ENCODE assay signal across 24 cellular contexts in the genomic region with DNA sequence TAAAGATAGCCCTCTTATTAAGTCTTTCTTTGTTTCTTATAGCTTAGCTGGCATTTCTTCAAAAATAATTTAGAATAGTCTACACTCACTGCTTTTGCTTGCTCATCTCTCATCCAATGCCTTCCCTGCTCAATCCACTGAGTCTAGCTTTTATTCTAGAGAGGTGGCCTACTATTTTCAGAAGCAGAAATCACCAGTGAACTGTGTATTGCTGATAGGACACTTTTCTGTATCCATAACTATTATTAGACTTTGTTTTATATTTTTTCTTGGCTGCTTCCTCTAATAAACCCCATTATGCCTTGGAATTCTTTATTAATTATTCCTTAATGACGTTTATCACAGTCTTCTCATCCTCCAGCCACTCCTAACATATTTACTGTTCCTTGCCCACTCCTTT.
DNase-seq lines count a peak whose midpoint lies in the region; ATAC-seq, FAIRE-seq and TF ChIP-seq lines count a peak whose summit lies in the region.
"Had no signal": no experiment of that assay in that cellular context is flagged by ENCODE, and none has a peak within 500 bp of the region (broad histone marks: within the 10 kb centered on the region; RNA-seq: fewer than 3 reads in every experiment).

No MANE protein-coding gene starts in this region.

- no peak overlapping the region for H4K91ac ChIP-seq in IMR-90 (ENCODE audit: insufficient read depth, low read depth, low read length)

- dilution Hi-C loops in IMR-90 (cut with HindIII; ENCODE audit: low sequenced_read_pairs, unreplicated experiment) = no loop called here

- no peaks in the 10 kb centered on the region for H3K4me1 Mint-ChIP-seq in GM23338
- no peaks in the 10 kb centered on the region for H3K4me1 Mint-ChIP-seq in activated T-cell treated with anti-CD3 and anti-CD28 coated beads, Interleukin-2, amount 50 U/mL, for 4 hours (ENCODE audit: low read depth)
- H3K4me1 Mint-ChIP-seq: B cell had no signal

- H2AFZ ChIP-seq in GM23338 (no peak overlapping the region), IMR-90 (replicated peaks; ENCODE audit: low read length, poor library complexity) (no peak overlapping the region), K562 (ENCODE audit: low read depth, low read length) (no peak overlapping the region)

- H3K27me3 Mint-ChIP-seq in GM23338 (ENCODE audit: insufficient read depth, low read depth, poor library complexity) = peaks cover 3% of the 10 kb centered on the region
- H3K27me3 Mint-ChIP-seq in activated T-cell treated with anti-CD3 and anti-CD28 coated beads, Interleukin-2, amount 50 U/mL, for 4 hours (ENCODE audit: low read depth) = no peaks in the 10 kb centered on the region
- H3K27me3 Mint-ChIP-seq: B cell; CD4-positive, alpha-beta T cell had no signal

- no peak for TF ChIP-seq EP300 in A549 (IDR thresholded peaks at IDR 0.05)
- TF ChIP-seq EP300 in K562 (IDR thresholded peaks at IDR 0.05; ENCODE audit: low read length) = no peak

- H3K9me2 ChIP-seq in GM23338 (ENCODE audit: insufficient read depth) = no peaks in the 10 kb centered on the region

- BruUV-seq in IMR-90 (replicated peaks; lab: Mats Ljungman, UMichigan) (no TSS peak), K562 (replicated peaks; lab: Mats Ljungman, UMichigan) (no TSS peak)

- no peak overlapping the region for H4K5ac ChIP-seq in IMR-90 (ENCODE audit: low read depth, low read length)

- H3K9me3 ChIP-seq in A549 (no peaks in the 10 kb centered on the region), IMR-90 (ENCODE audit: control insufficient read depth, insufficient read depth, low read length) (no peaks in the 10 kb centered on the region), K562 (replicated peaks; ENCODE audit: control insufficient read depth, insufficient read depth, low read depth, low read length) (no peaks in the 10 kb centered on the region), right cardiac atrium (ENCODE audit: control insufficient read depth, low read length) (no peaks in the 10 kb centered on the region)
- H3K9me3 ChIP-seq: BLaER1 treated with 17β-estradiol and CSF1 and Interleukin-3, amounts not matched to agents 10 nM and 100 nM; Caco-2 had no signal

- H3K27ac ChIP-seq in A549 (no peak overlapping the region), GM23338 (ENCODE audit: low read depth) (0 out of 2 replicates have a peak overlapping the region, but pooled peaks have one; percentile 42), IMR-90 (ENCODE audit: insufficient read depth, low read length) (no peak overlapping the region), K562 (ENCODE audit: extremely low read depth, low read depth, low read length) (no peak overlapping the region), right cardiac atrium (ENCODE audit: low read length) (no peak overlapping the region)
- H3K27ac ChIP-seq: BLaER1 treated with 17β-estradiol and CSF1 and Interleukin-3, amounts not matched to agents 10 nM and 100 nM; C4-2B had no signal

- H2AK9ac ChIP-seq in IMR-90 (replicated peaks; ENCODE audit: low read depth, low read length, poor library complexity) = no peak overlapping the region

- H3K4me3 ChIP-seq in A549 (no peak overlapping the region), GM23338 (no peak overlapping the region), IMR-90 (ENCODE audit: insufficient read depth, low read depth, low read length) (no peak overlapping the region), K562 (no peak overlapping the region), right cardiac atrium (ENCODE audit: low read length) (no peak overlapping the region)
- H3K4me3 ChIP-seq: BLaER1 treated with 17β-estradiol and CSF1 and Interleukin-3, amounts not matched to agents 10 nM and 100 nM had no signal

- in situ Hi-C loops in IMR-90 (cut with MboI; ENCODE audit: low sequenced_read_pairs) = loop anchor here (10.0 kb wide), 1 partner anchor 207 kb away; the partner anchor contains the start of gene SEMA3A
- in situ Hi-C loops in K562 (cut with MboI) = no loop called here

- H3K4ac ChIP-seq in IMR-90 (ENCODE audit: low read depth, low read length) = no peak overlapping the region

- H2AK5ac ChIP-seq in IMR-90 (ENCODE audit: low read depth, low read length) = no peak overlapping the region

- no peak overlapping the region for H2BK20ac ChIP-seq in IMR-90 (ENCODE audit: low read depth, low read length)

- H3K9me1 ChIP-seq in IMR-90 (ENCODE audit: insufficient read depth, low read length) = no peaks in the 10 kb centered on the region; the same call in 1 of the 2 replicates
- H3K9me1 ChIP-seq in K562 (ENCODE audit: control insufficient read depth, insufficient read depth, low read length) = no peaks in the 10 kb centered on the region

- H3K9ac ChIP-seq in IMR-90 (ENCODE audit: low read depth, low read length) = no peak overlapping the region
- no peak overlapping the region for H3K9ac ChIP-seq in K562 (ENCODE audit: insufficient read depth in 1 of 2, low read depth in 2 of 2, low read length in 2 of 2)
- H3K9ac ChIP-seq: BLaER1 treated with 17β-estradiol and CSF1 and Interleukin-3, amounts not matched to agents 10 nM and 100 nM had no signal

- H3K4me3 Mint-ChIP-seq in GM23338 = no peak overlapping the region
- H3K4me3 Mint-ChIP-seq in activated T-cell treated with anti-CD3 and anti-CD28 coated beads, Interleukin-2, amount 50 U/mL, for 4 hours = no peak overlapping the region
- H3K4me3 Mint-ChIP-seq: B cell; CD4-positive, alpha-beta T cell; CD8-positive, alpha-beta T cell had no signal

- TF ChIP-seq CTCF in A549 (IDR thresholded peaks at IDR 0.05) (no peak), GM23338 (conservative IDR thresholded peaks at IDR 0.05; ENCODE audit: low read depth in 2 of 2) (no peak), IMR-90 (conservative IDR thresholded peaks at IDR 0.05; ENCODE audit: low read depth, low read length) (no peak), K562 (IDR thresholded peaks at IDR 0.05 in 2 of 3, conservative IDR thresholded peaks at IDR 0.05 in 1 of 3; ENCODE audit: insufficient read depth in 2 of 3, low read depth in 1 of 3, low read length in 3 of 3) (no peak)

- H2BK15ac ChIP-seq in IMR-90 (ENCODE audit: low read depth, low read length) = no peak overlapping the region

- intact Hi-C loops in IMR-90 (cut with micrococcal nuclease) (no loop called here), K562 (cut with micrococcal nuclease) (no loop called here), right cardiac atrium (cut with DNase I) (loop anchor here in 1 of 4 donors (10.0 kb wide), 1 partner anchor 197 kb away; no protein-coding TSS in a partner anchor)

- H3K36me3 ChIP-seq in GM23338 (ENCODE audit: insufficient read depth) (no peaks in the 10 kb centered on the region), IMR-90 (ENCODE audit: control insufficient read depth, insufficient read depth, low read length) (peaks cover 3% of the 10 kb centered on the region; the same call in 1 of the 2 replicates), K562 (ENCODE audit: control insufficient read depth, insufficient read depth, low read length) (no peaks in the 10 kb centered on the region)
- H3K36me3 ChIP-seq: BLaER1 treated with 17β-estradiol and CSF1 and Interleukin-3, amounts not matched to agents 10 nM and 100 nM had no signal

- TF ChIP-seq RAD21 in A549 (conservative IDR thresholded peaks at IDR 0.05 in 1 of 2, IDR thresholded peaks at IDR 0.05 in 1 of 2) = no peak
- no peak for TF ChIP-seq RAD21 in IMR-90 (IDR thresholded peaks at IDR 0.05; ENCODE audit: low read length)
- TF ChIP-seq RAD21 in K562 (CRISPR knock-in tag; conservative IDR thresholded peaks at IDR 0.05 in 1 of 2, IDR thresholded peaks at IDR 0.05 in 1 of 2) = no peak

- POLR2A ChIA-PET in A549 (lab: Yijun Ruan, JAX) (no interaction called here), IMR-90 (lab: Charles Lee; ENCODE audit: unreplicated experiment) (no interaction called here), K562 (lab: Yijun Ruan, JAX) (interaction anchor here (0.6 kb wide), 1 partner anchor 460 kb away, joined by 3 read pairs; no protein-coding TSS in a partner anchor)

- no peak overlapping the region for H3K4me2 ChIP-seq in A549
- no peak overlapping the region for H3K4me2 ChIP-seq in GM23338
- no peak overlapping the region for H3K4me2 ChIP-seq in IMR-90 (ENCODE audit: low read depth, low read length)
- no peak overlapping the region for H3K4me2 ChIP-seq in K562 (ENCODE audit: insufficient read depth, low read length)
- H3K4me2 ChIP-seq: BLaER1 treated with 17β-estradiol and CSF1 and Interleukin-3, amounts not matched to agents 10 nM and 100 nM had no signal

- peaks cover 8% of the 10 kb centered on the region; the same call in 2 of the 3 replicates for H3K36me3 Mint-ChIP-seq in GM23338 (ENCODE audit: low read depth)
- H3K36me3 Mint-ChIP-seq in activated T-cell treated with anti-CD3 and anti-CD28 coated beads, Interleukin-2, amount 50 U/mL, for 4 hours (ENCODE audit: insufficient read depth) = no peaks in the 10 kb centered on the region
- H3K36me3 Mint-ChIP-seq: CD8-positive, alpha-beta T cell had no signal

- TF ChIP-seq POLR2A in A549 (IDR thresholded peaks at IDR 0.05; ENCODE audit: low read length) = no peak
- TF ChIP-seq POLR2A in IMR-90 (IDR thresholded peaks at IDR 0.05; ENCODE audit: low read depth, low read length) = no peak
- no peak for TF ChIP-seq POLR2A in K562 (conservative IDR thresholded peaks at IDR 0.05)

- no peak overlapping the region for H2BK5ac ChIP-seq in IMR-90 (ENCODE audit: low read depth, low read length, poor library complexity, severe bottlenecking)

- 50% methylated on average over 1 of the region's 1 CpG for whole genome bisulfite sequencing in A549 (ENCODE audit: missing lambda C conversion rate)
- WGBS in IMR-90 (ENCODE audit: extremely low coverage in 2 of 2, insufficient read length in 1 of 2), 2 experiments = no CpG with 5 or more reads among the region's 1 CpG
- WGBS in K562 (ENCODE audit: insufficient coverage, low coverage, missing lambda C conversion rate) = 0% methylated on average over 1 of the region's 1 CpG
- WGBS in right cardiac atrium = 62% methylated on average over 1 of the region's 1 CpG

- H4K20me1 ChIP-seq in GM23338 (replicated peaks; ENCODE audit: insufficient read depth) (no peaks in the 10 kb centered on the region), IMR-90 (ENCODE audit: insufficient read depth, low read length) (no peaks in the 10 kb centered on the region), K562 (replicated peaks; ENCODE audit: control insufficient read depth, insufficient read depth, low read length) (no peaks in the 10 kb centered on the region)
- H4K20me1 ChIP-seq: BLaER1 treated with 17β-estradiol and CSF1 and Interleukin-3, amounts not matched to agents 10 nM and 100 nM had no signal

- H3K9me3 Mint-ChIP-seq in GM23338 = peaks cover 3% of the 10 kb centered on the region; the same call in 2 of the 3 replicates
- no peaks in the 10 kb centered on the region for H3K9me3 Mint-ChIP-seq in activated T-cell treated with anti-CD3 and anti-CD28 coated beads, Interleukin-2, amount 50 U/mL, for 4 hours
- H3K9me3 Mint-ChIP-seq: CD4-positive, alpha-beta T cell; CD8-positive, alpha-beta T cell had no signal

- H3K27me3 ChIP-seq in GM23338 (ENCODE audit: insufficient read depth) (no peaks in the 10 kb centered on the region), IMR-90 (ENCODE audit: control insufficient read depth, insufficient read depth, low read length) (no peaks in the 10 kb centered on the region), K562 (ENCODE audit: control insufficient read depth in 2 of 2, insufficient read depth in 2 of 2, low read length in 2 of 2) (no peaks in the 10 kb centered on the region), right cardiac atrium (ENCODE audit: control insufficient read depth, insufficient read depth) (no peaks in the 10 kb centered on the region)
- H3K27me3 ChIP-seq: BLaER1 treated with 17β-estradiol and CSF1 and Interleukin-3, amounts not matched to agents 10 nM and 100 nM had no signal

- H3K23ac ChIP-seq in IMR-90 (ENCODE audit: low read depth, low read length) = no peak overlapping the region

- CTCF ChIA-PET in A549 (lab: Yijun Ruan, JAX) = no interaction called here
- CTCF ChIA-PET in IMR-90 (lab: Yijun Ruan, JAX) = interaction anchor here (0.9 kb wide), 1 partner anchor 11 kb away, joined by 3 read pairs; no protein-coding TSS in a partner anchor
- CTCF ChIA-PET in K562 (lab: Yijun Ruan, JAX; ENCODE audit: low intra/inter-chr PET ratio) = no interaction called here

- no peak overlapping the region for H3K14ac ChIP-seq in IMR-90 (replicated peaks; ENCODE audit: low read depth, low read length)

- no peak for FAIRE-seq in A549 (lab: Jason Lieb, UNC)
- FAIRE-seq in K562 (lab: Jason Lieb, UNC) = no peak
- FAIRE-seq: A204.1, D721Med, G401.6, GM12891, GM19239 had no signal

- H4K8ac ChIP-seq in IMR-90 (ENCODE audit: low read depth in 2 of 2, low read length in 2 of 2) = no peak overlapping the region

- no peaks in the 10 kb centered on the region for H3F3A ChIP-seq in GM23338 (replicated peaks; ENCODE audit: low read depth)

- ATAC-seq in A549 = no peak
- no peak for ATAC-seq in GM23338
- no peak for ATAC-seq in IMR-90 (ENCODE audit: low read depth)
- ATAC-seq in K562 = no peak
- ATAC-seq in right cardiac atrium = no peak
- ATAC-seq in activated T-cell treated with anti-CD3 and anti-CD28 coated beads, Interleukin-2, amount 50 U/mL, for 4 hours = no peak
- ATAC-seq: CD8-positive, alpha-beta T cell had no signal

- no peak overlapping the region for H3K27ac Mint-ChIP-seq in GM23338
- H3K27ac Mint-ChIP-seq: B cell; CD4-positive, alpha-beta T cell; CD8-positive, alpha-beta T cell had no signal

- H3K18ac ChIP-seq in IMR-90 (ENCODE audit: low read depth, low read length) = no peak overlapping the region

- 0 out of 4 replicates have a peak, but pooled peaks cover 4 to 6% of the 10 kb centered on the region in 2 experiments for H3K79me1 ChIP-seq in IMR-90 (ENCODE audit: low read depth in 1 of 2, low read length in 2 of 2)

- H3K4me1 ChIP-seq in A549 (no peaks in the 10 kb centered on the region), GM23338 (ENCODE audit: insufficient read depth) (no peaks in the 10 kb centered on the region), IMR-90 (ENCODE audit: control insufficient read depth, insufficient read depth, low read length) (no peaks in the 10 kb centered on the region; the same call in 1 of the 2 replicates), K562 (replicated peaks in 1 of 2; ENCODE audit: control insufficient read depth in 2 of 2, insufficient read depth in 2 of 2, low read length in 2 of 2) (no peaks in the 10 kb centered on the region), right cardiac atrium (ENCODE audit: control insufficient read depth, insufficient read depth, low read length) (no peaks in the 10 kb centered on the region)
- H3K4me1 ChIP-seq: BLaER1 treated with 17β-estradiol and CSF1 and Interleukin-3, amounts not matched to agents 10 nM and 100 nM; Caco-2 had no signal

- no peak for DNase-seq in A549 (ENCODE audit: low read depth in 1 of 2, low spot score in 1 of 2)
- no peak for DNase-seq in GM23338 (ENCODE audit: low spot score)
- DNase-seq in IMR-90 = no peak
- DNase-seq in K562 (ENCODE audit: extremely low read depth in 1 of 4, low spot score in 3 of 4) = no peak
- no peak for DNase-seq in NCI-H446 treated with DMSO at 0.1 percent for 48 hours (lab: John Stamatoyannopoulos, UW)
- DNase-seq in right cardiac atrium = no peak
- DNase-seq in activated T-cell treated with anti-CD3 and anti-CD28 coated beads, Interleukin-2, amount 50 U/mL, for 4 hours = no peak
- no peak for DNase-seq in SHP77 (lab: John Stamatoyannopoulos, UW)
- DNase-seq: 8988T; AML-193; Caco-2; Calu3; CD4-positive, alpha-beta T cell; CD8-positive, alpha-beta T cell; DMS79 treated with DMSO at 0.1 percent for 48 hours; GF-D8 had no signal

- no peak overlapping the region for H3K56ac ChIP-seq in IMR-90 (ENCODE audit: extremely low read depth, insufficient read depth, low read length)

- H3K79me2 ChIP-seq in GM23338 (replicated peaks; ENCODE audit: insufficient read depth) (no peaks in the 10 kb centered on the region), K562 (ENCODE audit: control insufficient read depth, insufficient read depth, low read length) (no peaks in the 10 kb centered on the region)

- no peak overlapping the region for H2BK120ac ChIP-seq in IMR-90 (ENCODE audit: low read depth, low read length)

Comparison
In these comparisons a context has a peak if more than half of its experiments do, and no peak if none do; other contexts are left out.
1. Of the 35 proteins assayed by ChIP-seq in both K562 and A549: peak only in K562: none; only in A549: MAFK; in both: none; in neither: 34.